ENCODE assay signal across 8 cellular contexts in the genomic region with DNA sequence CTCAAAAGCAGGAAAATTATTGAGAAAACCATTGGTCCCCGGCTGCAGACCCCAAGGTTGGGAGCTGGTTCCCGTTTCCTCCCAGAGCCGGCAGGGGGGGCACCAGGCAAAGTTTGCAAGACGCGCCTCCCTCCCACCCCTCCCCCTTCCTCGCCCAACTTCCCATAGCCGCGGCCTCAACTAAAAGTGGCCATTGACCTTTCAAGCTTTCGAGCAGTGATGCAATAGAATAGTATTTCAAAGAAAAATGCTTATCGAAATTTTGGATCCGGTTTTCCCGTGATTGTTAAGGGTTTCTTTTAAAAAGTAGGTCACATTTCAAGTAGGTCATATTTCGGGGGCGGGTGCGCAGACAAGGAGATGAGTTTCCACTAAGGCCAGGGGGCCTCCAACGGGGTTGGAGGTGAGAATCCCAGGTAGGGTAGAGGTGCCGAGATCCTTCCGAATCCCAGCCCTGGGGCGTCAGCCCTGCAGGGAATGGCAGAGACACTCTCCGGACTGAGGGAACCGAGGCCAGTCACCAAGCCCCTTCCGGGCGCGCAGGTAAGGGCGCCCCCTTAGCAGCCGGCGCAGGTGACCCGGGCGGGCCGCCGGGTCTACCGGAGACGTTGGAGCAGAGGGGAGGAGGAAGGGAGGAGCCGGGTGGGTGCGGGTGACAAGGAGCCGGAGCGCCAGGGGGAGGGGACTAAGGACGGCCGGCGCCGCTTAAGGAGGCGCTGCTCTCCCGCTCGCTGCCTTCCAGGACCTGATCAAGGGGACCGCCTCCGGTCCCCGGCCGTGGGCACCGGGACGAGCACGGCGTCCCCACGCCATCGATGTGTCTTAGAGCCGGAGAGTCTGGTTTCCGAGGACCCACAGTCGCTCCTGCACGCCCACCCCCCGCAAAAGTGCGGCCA. TPM values are rescaled to one million over a fixed set of nuclear protein-coding genes. Genes with fewer than 3 reads are reported as not detected.
DNase-seq lines count a peak whose midpoint lies in the region; ATAC-seq and TF ChIP-seq lines count a peak whose summit lies in the region.

No MANE protein-coding gene starts in this region.

- peaks cover 12 to 62% (median 41%) of the 10 kb centered on the region in 6 donors for H3K4me1 ChIP-seq in spleen

- ATAC-seq in HG02623 (IDR thresholded peaks at IDR 0.05; ENCODE audit: unreplicated experiment), result peak; percentile 40

- H3K27me3 ChIP-seq in spleen (replicated peaks in 1 of 7), result peaks cover 0 to 63% (median 19%) of the 10 kb centered on the region in 7 donors

- H3K9me3 ChIP-seq in spleen, result no peaks in the 10 kb centered on the region

- 0 to 1% (median 0%) methylated on average over 39 to 60 of the region's 60 CpGs for WGBS in spleen, 5 donors

- intact Hi-C loops in spleen (cut with DNase I; ENCODE audit: low total_unique reads), result loop anchor here (5.0 to 10.0 kb wide), 2 partner anchors 175 to 532 kb away; no protein-coding TSS in a partner anchor

- peak; percentile 32 for DNase-seq in NCI-H1694 treated with DMSO at 0.1 percent for 48 hours (lab: John Stamatoyannopoulos, UW)
- DNase-seq in cardiac fibroblast (ENCODE audit: low read depth in 2 of 2), result peak; percentile 90 to 94
- peak; percentile 88 for DNase-seq in iris pigment epithelial cell (ENCODE audit: low read depth)
- peak; percentile 92 for DNase-seq in spleen
- no peak for DNase-seq in cortex of kidney (lab: John Stamatoyannopoulos, UW)

- peak; percentile 75 for TF ChIP-seq CTCF in GM12874 (IDR thresholded peaks at IDR 0.05; ENCODE audit: insufficient read depth, low read depth, low read length)
- peak; percentile 67 for TF ChIP-seq CTCF in WI38 (IDR thresholded peaks at IDR 0.05; ENCODE audit: low read depth, low read length)
- peak; percentile 85 for TF ChIP-seq CTCF in cardiac fibroblast (IDR thresholded peaks at IDR 0.05; ENCODE audit: low read depth, low read length)
- TF ChIP-seq CTCF in spleen (IDR thresholded peaks at IDR 0.05 in 8 of 11, conservative IDR thresholded peaks at IDR 0.05 in 3 of 11), result peak; percentile 10 to 87 (median 73)

- peak overlapping the region; percentile 81 for H3K4me3 ChIP-seq in WI38 (ENCODE audit: low read depth, low read length)
- peak overlapping the region; percentile 70 to 83 for H3K4me3 ChIP-seq in cardiac fibroblast (replicated peaks in 1 of 2; ENCODE audit: low read depth in 2 of 2, low read length in 2 of 2)
- H3K4me3 ChIP-seq in spleen, result peak overlapping the region; percentile 70 to 96 (median 84)

- TF ChIP-seq POLR2A in spleen (IDR thresholded peaks at IDR 0.05), result no peak

- peak overlapping the region; percentile 71 to 92 (median 90) for H3K27ac ChIP-seq in spleen

- H3K36me3 ChIP-seq in spleen, result peaks cover 0 to 12% (median 0%) of the 10 kb centered on the region in 6 donors

RNA-seq across cellular contexts. Expression of gene SOCS2, which starts 2.6 kb away (rescaled TPM):
- 10 to 100 TPM in 6 of 7 donors, 1 to 10 TPM in 1; 9.7 to 32.3 (median 15.4) TPM for total RNA-seq in spleen
- 10 to 100 TPM in 1 of 3 donors, 1 to 10 TPM in 2; 5.3 to 10.6 (median 7.0) TPM for polyA plus RNA-seq in spleen
